Comparison of ENCODE assay signal across 19 cellular contexts in the genomic region with DNA sequence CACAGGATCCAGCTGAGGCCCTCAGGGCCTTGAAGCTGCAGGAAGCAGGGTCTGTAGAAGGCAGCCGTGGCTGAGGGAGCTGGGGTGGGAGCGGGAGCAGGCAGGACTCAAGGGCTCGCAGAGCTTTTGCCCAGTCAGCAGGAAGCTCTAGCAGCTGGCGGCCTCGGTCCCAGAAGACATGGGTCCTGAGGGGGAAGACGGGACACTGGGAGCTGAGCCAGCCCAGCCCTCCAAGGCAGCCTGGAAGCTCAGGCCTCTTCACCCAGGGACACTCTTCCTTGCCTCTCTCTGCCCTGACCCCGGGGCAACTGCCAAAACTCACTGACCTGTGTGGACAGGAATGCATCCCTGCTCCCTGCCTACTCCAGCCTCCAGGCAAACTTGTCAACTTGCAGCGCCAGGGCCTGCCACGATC. TPM values are rescaled to one million over a fixed set of nuclear protein-coding genes. Genes with fewer than 3 reads are reported as not detected.
DNase-seq lines count a peak whose midpoint lies in the region; TF ChIP-seq lines count a peak whose summit lies in the region.
"Had no signal": no experiment of that assay in that cellular context is flagged by ENCODE, and none has a peak within 500 bp of the region (broad histone marks: within the 10 kb centered on the region; RNA-seq: fewer than 3 reads in every experiment).

No MANE protein-coding gene starts in this region.

- H3K27ac ChIP-seq in dorsolateral prefrontal cortex (peak overlapping the region; percentile 51 to 96 (median 91)), esophagus squamous epithelium (no peak overlapping the region)
- H3K27ac ChIP-seq: body of pancreas, uterus had no signal

- intact Hi-C loops in dorsolateral prefrontal cortex (cut with DNase I), result no loop called here
- intact Hi-C loops in esophagus squamous epithelium (cut with DNase I), result no loop called here

- 19 to 41% methylated on average over 3 to 6 of the region's 9 CpGs for WGBS in esophagus squamous epithelium, 2 donors

- H3K4me3 ChIP-seq in dorsolateral prefrontal cortex, result peak overlapping the region in 2 of 59 donors; percentile 3 to 7
- no peak overlapping the region for H3K4me3 ChIP-seq in esophagus squamous epithelium
- H3K4me3 ChIP-seq: body of pancreas, uterus had no signal

- TF ChIP-seq CTCF in dorsolateral prefrontal cortex (IDR thresholded peaks at IDR 0.05 in 54 of 56, conservative IDR thresholded peaks at IDR 0.05 in 2 of 56; ENCODE audit: low read depth in 1 of 56, partially characterized antibody in 56 of 56), result no peak
- TF ChIP-seq CTCF in nephron (IDR thresholded peaks at IDR 0.05; ENCODE audit: unreplicated experiment in 3 of 3), result no peak
- no peak for TF ChIP-seq CTCF in esophagus squamous epithelium (IDR thresholded peaks at IDR 0.05)

- H3K36me3 ChIP-seq in esophagus squamous epithelium, result no peaks in the 10 kb centered on the region
- H3K36me3 ChIP-seq: uterus had no signal

- peaks cover 7 to 15% (median 11%) of the 10 kb centered on the region in 3 donors for H3K4me1 ChIP-seq in esophagus squamous epithelium
- H3K4me1 ChIP-seq: uterus had no signal

- peaks cover 4% of the 10 kb centered on the region for H3K27me3 Mint-ChIP-seq in nephron (ENCODE audit: low read depth)

- H3K9me3 Mint-ChIP-seq in nephron, result no peaks in the 10 kb centered on the region
- H3K9me3 Mint-ChIP-seq: endodermal cell; naive thymus-derived CD8-positive, alpha-beta T cell; stimulated activated effector memory CD8-positive, alpha-beta T cell treated with anti-CD3 and anti-CD28 coated beads, Interleukin-12 subunit alpha, Interleukin-12 subunit beta, amount 100 ng/mL, for 72 hours had no signal

- no peaks in the 10 kb centered on the region for H3K36me3 Mint-ChIP-seq in nephron (ENCODE audit: low read depth)
- H3K36me3 Mint-ChIP-seq: naive thymus-derived CD8-positive, alpha-beta T cell; stimulated activated effector memory CD8-positive, alpha-beta T cell treated with anti-CD3 and anti-CD28 coated beads, Interleukin-12 subunit alpha, Interleukin-12 subunit beta, amount 100 ng/mL, for 72 hours had no signal

- H3K9me3 ChIP-seq in esophagus squamous epithelium, result no peaks in the 10 kb centered on the region
- H3K9me3 ChIP-seq: body of pancreas, uterus had no signal

- no peaks in the 10 kb centered on the region for H3K27me3 ChIP-seq in dorsolateral prefrontal cortex
- peaks cover 0 to 39% (median 0%) of the 10 kb centered on the region in 4 donors for H3K27me3 ChIP-seq in esophagus squamous epithelium
- H3K27me3 ChIP-seq: body of pancreas, uterus had no signal

- H3K27ac Mint-ChIP-seq in nephron, result peak overlapping the region; percentile 22 to 84 (median 71)
- H3K27ac Mint-ChIP-seq: endodermal cell; naive thymus-derived CD8-positive, alpha-beta T cell; stimulated activated effector memory CD8-positive, alpha-beta T cell treated with anti-CD3 and anti-CD28 coated beads, Interleukin-12 subunit alpha, Interleukin-12 subunit beta, amount 100 ng/mL, for 72 hours had no signal

- peak overlapping the region in 2 of 3 experiments; percentile 12 to 17 for H3K4me3 Mint-ChIP-seq in nephron
- H3K4me3 Mint-ChIP-seq: CD14-positive monocyte; endodermal cell; naive thymus-derived CD8-positive, alpha-beta T cell; stimulated activated effector memory CD8-positive, alpha-beta T cell treated with anti-CD3 and anti-CD28 coated beads, Interleukin-12 subunit alpha, Interleukin-12 subunit beta, amount 100 ng/mL, for 72 hours had no signal

- DNase-seq in D341Med (ENCODE audit: low spot score) (peak; percentile 66), NCI-H226 (peak; percentile 76), dorsolateral prefrontal cortex (no peak), NOMO-1 treated with dmso at 0.1 percent for 144 hours (lab: John Stamatoyannopoulos, UW; ENCODE audit: unreplicated experiment) (no peak), esophagus squamous epithelium (lab: John Stamatoyannopoulos, UW) (no peak), CD1c-positive myeloid dendritic cell (ENCODE audit: extremely low spot score) (no peak), NCI-H526 (lab: John Stamatoyannopoulos, UW) (no peak)
- DNase-seq: activated effector memory CD4-positive, alpha-beta T cell treated with Interleukin-2 at 50 U/mL for 16 hours; body of pancreas; endodermal cell; Karpas-422; naive thymus-derived CD8-positive, alpha-beta T cell; NCI-H1694 treated with DMSO at 0.1 percent for 48 hours; NCI-H526 treated with DMSO at 0.1 percent for 48 hours; stimulated activated CD4-positive, alpha-beta T cell treated with anti-CD3 and anti-CD28 coated beads, Interleukin-4, amount 100 ng/mL, for 4 hours; uterus had no signal

- peaks cover 81% of the 10 kb centered on the region for H3K4me1 Mint-ChIP-seq in nephron

- no peak for TF ChIP-seq POLR2A in esophagus squamous epithelium (IDR thresholded peaks at IDR 0.05)

RNA-seq across cellular contexts. Expression of a gene that starts 8.9 kb away (rescaled TPM):
- 100 to 1,000 TPM; 101 to 272 (median 186) TPM for total RNA-seq in dorsolateral prefrontal cortex
- total RNA-seq in esophagus squamous epithelium, result 1 to 10 TPM in 2 of 4 donors, under 1 TPM in 2; 0.18 to 2.1 (median 0.86) TPM

RNA-seq across cellular contexts. Expression of a gene that starts 51.4 kb away (rescaled TPM):
- total RNA-seq in dorsolateral prefrontal cortex, result 100 to 1,000 TPM in 60 of 120 experiments, 10 to 100 TPM in 60; 24.6 to 285 (median 97.8) TPM
- 10 to 100 TPM in 2 of 4 donors, 1 to 10 TPM in 2; 8.8 to 35.5 (median 16.4) TPM for total RNA-seq in esophagus squamous epithelium
- total RNA-seq: naive thymus-derived CD8-positive, alpha-beta T cell had no signal

Comparison
In these comparisons a context has a peak if more than half of its experiments do, and no peak if none do; other contexts are left out.
1. DNase-seq: peak in D341Med (single experiment) and NCI-H226 (single experiment); none in dorsolateral prefrontal cortex (0 of 10), NOMO-1 treated with dmso at 0.1 percent for 144 hours (single experiment), esophagus squamous epithelium (single experiment), CD1c-positive myeloid dendritic cell (single experiment) and NCI-H526 (0 of 2).
2. H3K27ac ChIP-seq: peak in dorsolateral prefrontal cortex (59 of 59); none in esophagus squamous epithelium (0 of 4).
3. RNA of a gene that starts 8.9 kb away (total RNA-seq): 101 to 272 TPM in dorsolateral prefrontal cortex; 0.18 to 2.1 TPM in esophagus squamous epithelium; every median in the first group is over 10 times any median in the second.